In the genomic region with DNA sequence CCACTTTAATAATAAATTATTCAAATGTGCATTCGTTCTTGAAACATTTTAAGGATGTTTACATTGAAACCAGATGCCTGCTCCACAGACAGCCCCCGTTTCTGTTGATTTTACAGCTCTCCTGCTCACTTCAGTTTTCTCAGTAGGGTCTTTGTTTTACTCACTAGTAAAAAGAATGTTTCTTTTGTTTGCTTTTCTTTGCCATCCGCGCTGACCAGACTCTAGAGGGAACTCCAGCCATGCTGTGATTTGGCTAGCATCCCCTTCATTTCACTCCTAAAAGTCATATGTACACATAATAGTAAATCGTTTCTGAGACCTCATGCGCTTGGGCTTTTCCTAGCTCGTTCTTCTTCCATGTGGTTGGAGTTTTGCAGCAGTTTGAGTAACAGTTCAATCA, we compare ENCODE assay signal across 16 cellular contexts. TPM values are rescaled to one million over a fixed set of nuclear protein-coding genes. Genes with fewer than 3 reads are reported as not detected.
A peak's percentile ranks its signal among the peaks of the same experiment; 100 is the strongest.
DNase-seq lines count a peak whose midpoint lies in the region; ATAC-seq, FAIRE-seq and TF ChIP-seq lines count a peak whose summit lies in the region.
"Had no signal": no experiment of that assay in that cellular context is flagged by ENCODE, and none has a peak within 500 bp of the region (broad histone marks: within the 10 kb centered on the region; RNA-seq: fewer than 3 reads in every experiment).

No MANE protein-coding gene starts in this region.

- in situ Hi-C loops in HepG2 (cut with HindIII; ENCODE audit: extremely low pct_ligation_motif_present, low pct_unique_long_range_greater_than_20kb): no loop called here

- peak; percentile 63 for FAIRE-seq in HepG2 (lab: Jason Lieb, UNC)

- H3K9me3 ChIP-seq in HepG2 (ENCODE audit: low read length) (no peaks in the 10 kb centered on the region), right lobe of liver (no peaks in the 10 kb centered on the region), adipocyte (ENCODE audit: control insufficient read depth, low read length) (no peaks in the 10 kb centered on the region), stomach (no peaks in the 10 kb centered on the region)
- no peaks in the 10 kb centered on the region for H3K9me3 ChIP-seq in CD4-positive, alpha-beta memory T cell (ENCODE audit: control insufficient read depth in 1 of 2, low read length in 2 of 2)
- H3K9me3 ChIP-seq: prostate gland, upper lobe of left lung had no signal

- DNase-seq in HepG2 (ENCODE audit: low spot score): peak; percentile 49
- no peak for DNase-seq in right lobe of liver
- DNase-seq in adipocyte (ENCODE audit: low read depth): peak; percentile 72
- peak; percentile 20 for DNase-seq in iPS-NIHi11 (ENCODE audit: low spot score)
- DNase-seq in stomach: no peak
- no peak for DNase-seq in HUDEP-2 (lab: John Stamatoyannopoulos, UW; ENCODE audit: unreplicated experiment in 76 of 76)
- no peak for DNase-seq in CD4-positive, alpha-beta memory T cell
- DNase-seq: activated CD4-positive, CD25-positive, alpha-beta regulatory T cell treated with anti-CD3 and anti-CD28 coated beads, Interleukin-2, amount 50 U/mL, for 72 hours; activated naive CD8-positive, alpha-beta T cell treated with anti-CD3 and anti-CD28 coated beads, Interleukin-2, amount 10 ng/mL, durations not matched to agents 7 days and 5 days; Karpas-422; NCI-H1930; T-helper 1 cell; upper lobe of left lung had no signal

- no peak overlapping the region for H3K27ac ChIP-seq in HepG2 (ENCODE audit: extremely low read length, insufficient read depth, low read length)
- no peak overlapping the region for H3K27ac ChIP-seq in right lobe of liver
- H3K27ac ChIP-seq in stomach: no peak overlapping the region
- no peak overlapping the region for H3K27ac ChIP-seq in CD4-positive, alpha-beta memory T cell (ENCODE audit: low read depth, low read length)
- H3K27ac ChIP-seq: prostate gland, upper lobe of left lung had no signal

- intact Hi-C loops in HepG2 (cut with micrococcal nuclease; ENCODE audit: unreplicated experiment) (no loop called here), right lobe of liver (cut with DNase I) (no loop called here), stomach (cut with DNase I; ENCODE audit: low total_unique reads) (no loop called here)
- intact Hi-C loops in CD4-positive, alpha-beta memory T cell (cut with micrococcal nuclease): no loop called here

- no peak overlapping the region for H3K27ac Mint-ChIP-seq in CD4-positive, alpha-beta memory T cell
- H3K27ac Mint-ChIP-seq: activated naive CD8-positive, alpha-beta T cell treated with anti-CD3 and anti-CD28 coated beads, Interleukin-2, amount 10 ng/mL, durations not matched to agents 7 days and 5 days; dendritic cell treated with granulocyte-macrophage colony-stimulating factor and Interleukin-4, amounts not matched to agents 40 ng/mL and 50 ng/mL, for 4 days had no signal

- H3K4me1 ChIP-seq in HepG2 (ENCODE audit: insufficient read depth, low read length) (peaks cover 15% of the 10 kb centered on the region), right lobe of liver (no peaks in the 10 kb centered on the region), adipocyte (ENCODE audit: control insufficient read depth, insufficient read depth, low read length) (peaks cover 6% of the 10 kb centered on the region), stomach (peaks cover 0 to 8% (median under 1%) of the 10 kb centered on the region in 4 donors)
- no peaks in the 10 kb centered on the region for H3K4me1 ChIP-seq in CD4-positive, alpha-beta memory T cell (ENCODE audit: insufficient read depth, low read length)
- H3K4me1 ChIP-seq: prostate gland had no signal

- POLR2A ChIA-PET in HepG2 (lab: Yijun Ruan, JAX): no interaction called here
- POLR2A ChIA-PET in CD4-positive, alpha-beta memory T cell (lab: Charles Lee; ENCODE audit: partially characterized antibody): no interaction called here

- no peak for TF ChIP-seq RAD21 in HepG2 (CRISPR knock-in tag; IDR thresholded peaks at IDR 0.05)

- H3K27me3 Mint-ChIP-seq in CD4-positive, alpha-beta memory T cell: peaks cover 3 to 5% of the 10 kb centered on the region in 2 donors

- ATAC-seq in HepG2 (peak; percentile 48; the same call in 2 of the 3 replicates), right lobe of liver (no peak), GM21367 (IDR thresholded peaks at IDR 0.05; ENCODE audit: unreplicated experiment) (no peak)

- H3K36me3 ChIP-seq in HepG2 (replicated peaks in 1 of 2; ENCODE audit: control insufficient read depth in 1 of 2, insufficient read depth in 2 of 2, low read length in 2 of 2): no peaks in the 10 kb centered on the region
- H3K36me3 ChIP-seq in right lobe of liver: no peaks in the 10 kb centered on the region
- H3K36me3 ChIP-seq in adipocyte (ENCODE audit: control insufficient read depth, insufficient read depth, low read length, severe bottlenecking): no peaks in the 10 kb centered on the region
- no peaks in the 10 kb centered on the region for H3K36me3 ChIP-seq in stomach
- no peaks in the 10 kb centered on the region for H3K36me3 ChIP-seq in CD4-positive, alpha-beta memory T cell (ENCODE audit: insufficient read depth, low read length)
- H3K36me3 ChIP-seq: prostate gland, upper lobe of left lung had no signal

- H3K27me3 ChIP-seq in HepG2 (ENCODE audit: control insufficient read depth in 1 of 2, insufficient read depth in 2 of 2, low read length in 2 of 2) (no peaks in the 10 kb centered on the region; a peak in 1 of 5 replicates), right lobe of liver (no peaks in the 10 kb centered on the region), adipocyte (replicated peaks; ENCODE audit: control insufficient read depth, insufficient read depth, low read length) (peaks cover 11% of the 10 kb centered on the region), stomach (peaks cover 0 to 15% (median 0%) of the 10 kb centered on the region in 3 donors)
- H3K27me3 ChIP-seq in CD4-positive, alpha-beta memory T cell (ENCODE audit: insufficient read depth, low read length): no peaks in the 10 kb centered on the region
- H3K27me3 ChIP-seq: upper lobe of left lung had no signal

- no TSS peak for BruUV-seq in HepG2 (replicated peaks; lab: Mats Ljungman, UMichigan)

- no peaks in the 10 kb centered on the region for H4K20me1 ChIP-seq in HepG2 (ENCODE audit: insufficient read depth, low read length)

- H2AFZ ChIP-seq in HepG2 (ENCODE audit: low read length): no peak overlapping the region

- TF ChIP-seq POLR2A in HepG2 (IDR thresholded peaks at IDR 0.05; ENCODE audit: insufficient read depth in 1 of 2, low read depth in 2 of 2, low read length in 2 of 2): no peak
- TF ChIP-seq POLR2A in right lobe of liver (IDR thresholded peaks at IDR 0.05): no peak
- no peak for TF ChIP-seq POLR2A in stomach (IDR thresholded peaks at IDR 0.05)

- no peaks in the 10 kb centered on the region for H3K79me2 ChIP-seq in HepG2 (ENCODE audit: insufficient read depth, low read length)

- no peaks in the 10 kb centered on the region for H3K4me1 Mint-ChIP-seq in CD4-positive, alpha-beta memory T cell
- H3K4me1 Mint-ChIP-seq: activated naive CD8-positive, alpha-beta T cell treated with anti-CD3 and anti-CD28 coated beads, Interleukin-2, amount 10 ng/mL, durations not matched to agents 7 days and 5 days had no signal

- H3K9me3 Mint-ChIP-seq in CD4-positive, alpha-beta memory T cell: peaks cover 0 to 6% (median 0%) of the 10 kb centered on the region in 8 donors
- H3K9me3 Mint-ChIP-seq: dendritic cell treated with granulocyte-macrophage colony-stimulating factor and Interleukin-4, amounts not matched to agents 40 ng/mL and 50 ng/mL, for 4 days had no signal

- TF ChIP-seq EP300 in HepG2 (IDR thresholded peaks at IDR 0.05; ENCODE audit: low read depth in 2 of 2, low read length in 2 of 2) (no peak), HepG2 (CRISPR knock-in tag; IDR thresholded peaks at IDR 0.05; ENCODE audit: borderline replicate concordance) (no peak), stomach (IDR thresholded peaks at IDR 0.05) (no peak)

- no peaks in the 10 kb centered on the region for H3K36me3 Mint-ChIP-seq in CD4-positive, alpha-beta memory T cell
- H3K36me3 Mint-ChIP-seq: activated naive CD8-positive, alpha-beta T cell treated with anti-CD3 and anti-CD28 coated beads, Interleukin-2, amount 10 ng/mL, durations not matched to agents 7 days and 5 days had no signal

- H3K9ac ChIP-seq in HepG2 (ENCODE audit: insufficient read depth, low read depth, low read length) (no peak overlapping the region), adipocyte (ENCODE audit: low read length) (no peak overlapping the region)

- H3K4me3 Mint-ChIP-seq in CD4-positive, alpha-beta memory T cell: no peak overlapping the region
- H3K4me3 Mint-ChIP-seq: activated naive CD8-positive, alpha-beta T cell treated with anti-CD3 and anti-CD28 coated beads, Interleukin-2, amount 10 ng/mL, durations not matched to agents 7 days and 5 days; dendritic cell treated with granulocyte-macrophage colony-stimulating factor and Interleukin-4, amounts not matched to agents 40 ng/mL and 50 ng/mL, for 4 days had no signal

- WGBS in HepG2 (ENCODE audit: low lambda C conversion rate): 0% methylated on average over 7 of the region's 7 CpGs
- 40% methylated on average over 7 of the region's 7 CpGs for WGBS in right lobe of liver (ENCODE audit: insufficient coverage, low coverage, low lambda C conversion rate, missing lambda C conversion rate)
- WGBS in stomach, 5 donors: 11 to 29% (median 14%) methylated on average over 7 of the region's 7 CpGs

- TF ChIP-seq CTCF in HepG2 (CRISPR knock-in tag; IDR thresholded peaks at IDR 0.05) (no peak), right lobe of liver (IDR thresholded peaks at IDR 0.05) (no peak), stomach (IDR thresholded peaks at IDR 0.05) (no peak)

- no peak overlapping the region for H3K4me2 ChIP-seq in HepG2 (ENCODE audit: low read depth, low read length)

- CTCF ChIA-PET in HepG2 (lab: Yijun Ruan, JAX; ENCODE audit: low intra/inter-chr PET ratio, low total read pairs): no interaction called here
- CTCF ChIA-PET in CD4-positive, alpha-beta memory T cell (lab: Charles Lee; ENCODE audit: partially characterized antibody): no interaction called here

- H3K4me3 ChIP-seq in HepG2 (replicated peaks in 1 of 3; ENCODE audit: insufficient read depth in 1 of 3, low read depth in 2 of 3, low read length in 3 of 3): no peak overlapping the region
- H3K4me3 ChIP-seq in right lobe of liver: no peak overlapping the region
- H3K4me3 ChIP-seq in adipocyte (ENCODE audit: low read length): no peak overlapping the region
- no peak overlapping the region for H3K4me3 ChIP-seq in stomach
- H3K4me3 ChIP-seq in CD4-positive, alpha-beta memory T cell (ENCODE audit: low read length in 2 of 2): no peak overlapping the region
- H3K4me3 ChIP-seq: prostate gland, upper lobe of left lung had no signal

RNA-seq across cellular contexts. Expression of gene PALM2AKAP2, which starts 28.7 kb away (rescaled TPM):
- 1.5 and 1.8 TPM in 2 replicates for total RNA-seq in HepG2 (2016; rRNA removed; fragmentation: Illumina TruSeq; extraction: Trizol)
- total RNA-seq in HepG2 (2016; cell fraction: cytosol; rRNA removed; fragmentation: Illumina TruSeq; extraction: Trizol; ENCODE audit: low read depth): 0.18 TPM in 1 of 2 replicates, not detected in the other
- total RNA-seq in HepG2 (2016; cell fraction: insoluble cytoplasmic fraction; rRNA removed; fragmentation: Illumina TruSeq; extraction: Trizol): 1.1 and 1.7 TPM in 2 replicates
- 0.56 and 1.2 TPM in 2 replicates for total RNA-seq in HepG2 (2016; cell fraction: membrane; rRNA removed; fragmentation: Illumina TruSeq; extraction: Trizol)
- total RNA-seq in HepG2 (2016; cell fraction: nucleus; rRNA removed; fragmentation: Illumina TruSeq; extraction: Trizol): 0.34 and 0.87 TPM in 2 replicates
- 0.14 and 0.25 TPM in 2 replicates for polyA plus RNA-seq in HepG2 (2011; rRNA removed)
- polyA plus RNA-seq in HepG2 (2011; cell fraction: cytosol; rRNA removed): 0.11 and 0.24 TPM in 2 replicates
- 0.16 and 0.31 TPM in 2 replicates for polyA plus RNA-seq in HepG2 (2011; cell fraction: nucleus; rRNA removed)
- 0.63 and 0.75 TPM in 2 replicates for polyA plus RNA-seq in HepG2 (2012)
- polyA plus RNA-seq in HepG2 (2016; cell fraction: cytosol; fragmentation: Illumina TruSeq; extraction: Trizol; ENCODE audit: low read depth): not detected in 2 replicates
- 0.19 TPM in 1 of 2 replicates, not detected in the other for polyA plus RNA-seq in HepG2 (2016; cell fraction: insoluble cytoplasmic fraction; fragmentation: Illumina TruSeq; extraction: Trizol; ENCODE audit: low read depth)
- not detected in 2 replicates for polyA plus RNA-seq in HepG2 (2016; cell fraction: membrane; fragmentation: Illumina TruSeq; extraction: Trizol; ENCODE audit: low read depth)
- polyA plus RNA-seq in HepG2 (2016; cell fraction: nucleus; fragmentation: Illumina TruSeq; extraction: Trizol; ENCODE audit: insufficient read depth, low read depth): 0.26 and 0.41 TPM in 2 replicates
- polyA minus RNA-seq in HepG2 (2011; rRNA and poly(A)+ RNA removed; ENCODE audit: low replicate concordance): 0.04 TPM in 1 of 2 replicates, not detected in the other
- 0.20 and 0.88 TPM in 2 replicates for polyA minus RNA-seq in HepG2 (2011; cell fraction: cytosol; rRNA and poly(A)+ RNA removed)
- 0.87 and 1.5 TPM in 2 replicates for polyA minus RNA-seq in HepG2 (2011; cell fraction: nucleus; rRNA and poly(A)+ RNA removed)
- 10 to 100 TPM; 26.4 to 50.3 (median 32.2) TPM for total RNA-seq in right lobe of liver
- total RNA-seq in stomach: 1 to 10 TPM in 3 of 5 donors, not detected in 2; 1.3 to 6.2 (median 1.7) TPM
- 1 to 10 TPM in 1 of 3 donors, under 1 TPM in 1, not detected in 1; 0.05 to 1.2 TPM for polyA plus RNA-seq in stomach
- total RNA-seq in CD4-positive, alpha-beta memory T cell: not detected
- not detected for polyA plus RNA-seq in CD4-positive, alpha-beta memory T cell
- total RNA-seq: activated naive CD8-positive, alpha-beta T cell treated with anti-CD3 and anti-CD28 coated beads, Interleukin-2, amount 10 ng/mL, durations not matched to agents 7 days and 5 days had no signal

Comparison
In these comparisons a context has a peak if more than half of its experiments do, and no peak if none do; other contexts are left out.
1. DNase-seq: peak in HepG2 (single experiment), adipocyte (single experiment) and iPS-NIHi11 (single experiment); none in right lobe of liver (0 of 3), stomach (single experiment), HUDEP-2 (0 of 76) and CD4-positive, alpha-beta memory T cell (0 of 5).